Comparison of ENCODE assay signal across 8 cellular contexts in the genomic region with DNA sequence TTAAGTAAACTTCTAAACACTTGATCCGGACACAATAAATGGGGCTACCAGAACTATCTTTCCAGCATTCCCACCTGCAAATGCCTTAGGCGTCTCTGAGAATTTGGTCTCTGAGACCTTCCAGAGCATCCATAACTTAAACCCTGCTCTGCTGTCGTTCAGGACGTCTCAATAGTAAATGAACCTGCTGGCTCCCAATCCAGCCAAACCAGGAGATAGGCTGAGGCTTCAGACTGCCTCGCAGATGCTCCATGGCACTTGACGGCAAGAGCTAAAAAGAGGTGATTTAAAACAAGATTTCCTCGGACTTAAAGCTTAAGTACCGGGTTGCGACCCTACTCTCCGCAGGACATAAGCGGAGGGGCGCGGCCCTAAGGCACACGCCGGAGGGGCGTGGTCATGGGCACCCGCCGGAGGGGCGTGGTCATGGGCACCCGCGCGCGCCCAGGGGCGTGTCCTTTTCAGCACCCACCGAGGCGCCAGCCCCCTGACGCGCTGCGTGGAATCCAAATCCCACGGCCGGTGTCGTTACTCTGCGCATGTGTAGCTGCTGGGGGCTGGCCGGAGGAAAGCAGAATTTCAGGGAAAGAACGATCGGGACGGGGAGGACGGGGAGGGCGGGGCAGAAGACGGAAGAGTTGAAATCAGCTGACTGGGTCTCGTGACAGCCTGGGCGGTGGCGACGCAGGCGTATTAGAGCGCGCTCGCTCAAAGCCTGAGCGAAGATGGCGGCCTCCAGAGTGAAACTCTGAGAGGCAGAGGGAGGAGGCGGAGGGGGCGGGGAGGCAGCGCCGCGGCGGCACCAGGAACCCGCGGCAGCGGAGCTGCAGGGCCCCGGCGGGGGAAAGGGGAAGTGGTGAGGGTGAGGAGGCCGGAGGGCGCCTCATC. TPM values are rescaled to one million over a fixed set of nuclear protein-coding genes. Genes with fewer than 3 reads are reported as not detected.
A peak's percentile ranks its signal among the peaks of the same experiment; 100 is the strongest.
DNase-seq lines count a peak whose midpoint lies in the region; ATAC-seq and TF ChIP-seq lines count a peak whose summit lies in the region.

A gene with protein sequence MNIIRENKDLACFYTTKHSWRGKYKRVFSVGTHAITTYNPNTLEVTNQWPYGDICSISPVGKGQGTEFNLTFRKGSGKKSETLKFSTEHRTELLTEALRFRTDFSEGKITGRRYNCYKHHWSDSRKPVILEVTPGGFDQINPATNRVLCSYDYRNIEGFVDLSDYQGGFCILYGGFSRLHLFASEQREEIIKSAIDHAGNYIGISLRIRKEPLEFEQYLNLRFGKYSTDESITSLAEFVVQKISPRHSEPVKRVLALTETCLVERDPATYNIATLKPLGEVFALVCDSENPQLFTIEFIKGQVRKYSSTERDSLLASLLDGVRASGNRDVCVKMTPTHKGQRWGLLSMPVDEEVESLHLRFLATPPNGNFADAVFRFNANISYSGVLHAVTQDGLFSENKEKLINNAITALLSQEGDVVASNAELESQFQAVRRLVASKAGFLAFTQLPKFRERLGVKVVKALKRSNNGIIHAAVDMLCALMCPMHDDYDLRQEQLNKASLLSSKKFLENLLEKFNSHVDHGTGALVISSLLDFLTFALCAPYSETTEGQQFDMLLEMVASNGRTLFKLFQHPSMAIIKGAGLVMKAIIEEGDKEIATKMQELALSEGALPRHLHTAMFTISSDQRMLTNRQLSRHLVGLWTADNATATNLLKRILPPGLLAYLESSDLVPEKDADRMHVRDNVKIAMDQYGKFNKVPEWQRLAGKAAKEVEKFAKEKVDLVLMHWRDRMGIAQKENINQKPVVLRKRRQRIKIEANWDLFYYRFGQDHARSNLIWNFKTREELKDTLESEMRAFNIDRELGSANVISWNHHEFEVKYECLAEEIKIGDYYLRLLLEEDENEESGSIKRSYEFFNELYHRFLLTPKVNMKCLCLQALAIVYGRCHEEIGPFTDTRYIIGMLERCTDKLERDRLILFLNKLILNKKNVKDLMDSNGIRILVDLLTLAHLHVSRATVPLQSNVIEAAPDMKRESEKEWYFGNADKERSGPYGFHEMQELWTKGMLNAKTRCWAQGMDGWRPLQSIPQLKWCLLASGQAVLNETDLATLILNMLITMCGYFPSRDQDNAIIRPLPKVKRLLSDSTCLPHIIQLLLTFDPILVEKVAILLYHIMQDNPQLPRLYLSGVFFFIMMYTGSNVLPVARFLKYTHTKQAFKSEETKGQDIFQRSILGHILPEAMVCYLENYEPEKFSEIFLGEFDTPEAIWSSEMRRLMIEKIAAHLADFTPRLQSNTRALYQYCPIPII (N-terminal part only) (plus strand): TSS at position 696 of the 888 bp plus-strand sequence. CDS start 17,049 bp downstream, outside the sequence.

- WGBS in adrenal gland, 4 donors: 1% methylated on average over 39 to 63 of the region's 63 CpGs
- whole genome bisulfite sequencing in heart right ventricle, 2 donors: 1% methylated on average over 63 of the region's 63 CpGs
- WGBS in transverse colon (ENCODE audit: low coverage in 1 of 2), 2 donors: 3% methylated on average over 56 of the region's 63 CpGs; no CpG with 5 or more reads in 1 of the 2 donors

- H3K27ac ChIP-seq in adrenal gland (peak within 1 kb of the TSS; percentile 78 to 93 (median 91)), heart right ventricle (peak within 1 kb of the TSS; percentile 65 to 96 (median 90)), transverse colon (peak within 1 kb of the TSS; percentile 93 to 100 (median 98))

- in situ Hi-C loops in GM13976 (cut with MboI; ENCODE audit: low sequenced_read_pairs, unreplicated experiment): no loop called here
- in situ Hi-C loops in transverse colon (cut with MboI; ENCODE audit: low pct_ligation_motif_present in 1 of 4, low pct_unique_long_range_greater_than_20kb in 1 of 4, low sequenced_read_pairs in 3 of 4): no loop called here

- POLR2A ChIA-PET in T-cell (lab: Charles Lee): interaction anchor here (0.5 to 0.6 kb wide), 5 partner anchors 8 to 1111 kb away, joined by 3 to 4 read pairs (median 3); no protein-coding TSS in a partner anchor

- H3K4me1 Mint-ChIP-seq in T-cell: peaks cover 28 to 35% (median 35%) of the 10 kb centered on the region in 3 donors

- H3K27ac Mint-ChIP-seq in T-cell: peak within 1 kb of the TSS; percentile 96 to 98

- intact Hi-C loops in adrenal gland (cut with DNase I): no loop called here
- intact Hi-C loops in heart right ventricle (cut with DNase I): loop anchor here in 1 of 10 donors (10.0 kb wide), 1 partner anchor 162 kb away; no protein-coding TSS in a partner anchor
- intact Hi-C loops in transverse colon (cut with DNase I; ENCODE audit: low total_unique reads): no loop called here

- peaks cover 12% of the 10 kb centered on the region for H3K36me3 Mint-ChIP-seq in T-cell

- DNase-seq in GM13976 (ENCODE audit: low spot score): peak; percentile 93
- peak; percentile 85 for DNase-seq in NCI-H1436 treated with DMSO at 0.1 percent for 48 hours (lab: John Stamatoyannopoulos, UW)
- peak; percentile 84 to 93 (median 90) for DNase-seq in T-cell
- DNase-seq in adrenal gland: peak; percentile 92 to 97 (median 95)
- DNase-seq in heart right ventricle: peak; percentile 92 to 93
- peak; percentile 94 for DNase-seq in pons (ENCODE audit: low spot score)
- DNase-seq in transverse colon: peak; percentile 94

- no peak for TF ChIP-seq CTCF in GM13976 (IDR thresholded peaks at IDR 0.05; ENCODE audit: borderline replicate concordance, control extremely low read depth, extremely low read depth, insufficient read depth, missing control alignments)
- no peak for TF ChIP-seq CTCF in adrenal gland (IDR thresholded peaks at IDR 0.05)
- TF ChIP-seq CTCF in heart right ventricle (IDR thresholded peaks at IDR 0.05): no peak
- TF ChIP-seq CTCF in transverse colon (IDR thresholded peaks at IDR 0.05): no peak

- H3K27me3 ChIP-seq in adrenal gland (no peaks in the 10 kb centered on the region), heart right ventricle (no peaks in the 10 kb centered on the region), transverse colon (no peaks in the 10 kb centered on the region)

- H3K36me3 ChIP-seq in adrenal gland (replicated peaks in 1 of 2) (no peaks in the 10 kb centered on the region), heart right ventricle (peaks cover 0 to 16% (median 0%) of the 10 kb centered on the region in 9 donors), transverse colon (no peaks in the 10 kb centered on the region)

- no peak for TF ChIP-seq EP300 in transverse colon (IDR thresholded peaks at IDR 0.05; ENCODE audit: low read depth)

- no peaks in the 10 kb centered on the region for H3K27me3 Mint-ChIP-seq in T-cell

- H3K4me1 ChIP-seq in adrenal gland (replicated peaks in 1 of 2) (peaks cover 5 to 27% of the 10 kb centered on the region in 2 donors), heart right ventricle (peaks cover 2 to 44% (median 22%) of the 10 kb centered on the region in 9 donors), transverse colon (peaks cover 19 to 49% (median 25%) of the 10 kb centered on the region in 4 donors)

- CTCF ChIA-PET in T-cell (lab: Charles Lee): interaction anchor here (0.6 to 0.8 kb wide), 4 partner anchors 15 to 1524 kb away, joined by 3 to 5 read pairs (median 3); no protein-coding TSS in a partner anchor

- ATAC-seq in HG02852 (IDR thresholded peaks at IDR 0.05; ENCODE audit: unreplicated experiment) (peak; percentile 88), T-cell (replicated peaks in 1 of 4) (peak; percentile 93 to 94 (median 94)), heart right ventricle (peak; percentile 98 to 99 (median 98))

- peak within 1 kb of the TSS; percentile 97 to 100 (median 98) for H3K4me3 Mint-ChIP-seq in T-cell

- no peaks in the 10 kb centered on the region for H3K9me3 ChIP-seq in adrenal gland (replicated peaks in 1 of 3)
- H3K9me3 ChIP-seq in heart right ventricle: no peaks in the 10 kb centered on the region
- H3K9me3 ChIP-seq in transverse colon: no peaks in the 10 kb centered on the region

- peak within 1 kb of the TSS; percentile 69 to 100 (median 87) for H3K4me3 ChIP-seq in adrenal gland
- peak within 1 kb of the TSS; percentile 88 to 100 (median 96) for H3K4me3 ChIP-seq in heart right ventricle
- peak within 1 kb of the TSS; percentile 78 to 100 (median 90) for H3K4me3 ChIP-seq in transverse colon

- no peaks in the 10 kb centered on the region for H3K9me3 Mint-ChIP-seq in T-cell

- TF ChIP-seq POLR2A in adrenal gland (IDR thresholded peaks at IDR 0.05) (peak; percentile 22 to 77), transverse colon (IDR thresholded peaks at IDR 0.05) (peak; percentile 91)

RNA-seq across cellular contexts. Expression of the gene that starts here (rescaled TPM):
- total RNA-seq in T-cell (10 to 100 TPM; 28.7 to 33.7 (median 31.3) TPM), adrenal gland (10 to 100 TPM; 26.6 to 50.5 (median 41.8) TPM), heart right ventricle (10 to 100 TPM; 26.7 to 40.5 (median 34.0) TPM), transverse colon (10 to 100 TPM; 44.9 to 68.1 (median 65.5) TPM)
- polyA plus RNA-seq in adrenal gland (10 to 100 TPM in 2 of 3 donors, 1 to 10 TPM in 1; 7.4 to 29.3 (median 14.6) TPM), heart right ventricle (1 to 10 TPM; 6.3 to 8.9 TPM)

Comparison
In these comparisons a context has a peak if more than half of its experiments do, and no peak if none do; other contexts are left out.
1. Peak in every context shown above with its lines: DNase-seq, ATAC-seq, H3K4me3 ChIP-seq and H3K27ac ChIP-seq.